10 cellular contexts compared by ENCODE assay signal in the genomic region with DNA sequence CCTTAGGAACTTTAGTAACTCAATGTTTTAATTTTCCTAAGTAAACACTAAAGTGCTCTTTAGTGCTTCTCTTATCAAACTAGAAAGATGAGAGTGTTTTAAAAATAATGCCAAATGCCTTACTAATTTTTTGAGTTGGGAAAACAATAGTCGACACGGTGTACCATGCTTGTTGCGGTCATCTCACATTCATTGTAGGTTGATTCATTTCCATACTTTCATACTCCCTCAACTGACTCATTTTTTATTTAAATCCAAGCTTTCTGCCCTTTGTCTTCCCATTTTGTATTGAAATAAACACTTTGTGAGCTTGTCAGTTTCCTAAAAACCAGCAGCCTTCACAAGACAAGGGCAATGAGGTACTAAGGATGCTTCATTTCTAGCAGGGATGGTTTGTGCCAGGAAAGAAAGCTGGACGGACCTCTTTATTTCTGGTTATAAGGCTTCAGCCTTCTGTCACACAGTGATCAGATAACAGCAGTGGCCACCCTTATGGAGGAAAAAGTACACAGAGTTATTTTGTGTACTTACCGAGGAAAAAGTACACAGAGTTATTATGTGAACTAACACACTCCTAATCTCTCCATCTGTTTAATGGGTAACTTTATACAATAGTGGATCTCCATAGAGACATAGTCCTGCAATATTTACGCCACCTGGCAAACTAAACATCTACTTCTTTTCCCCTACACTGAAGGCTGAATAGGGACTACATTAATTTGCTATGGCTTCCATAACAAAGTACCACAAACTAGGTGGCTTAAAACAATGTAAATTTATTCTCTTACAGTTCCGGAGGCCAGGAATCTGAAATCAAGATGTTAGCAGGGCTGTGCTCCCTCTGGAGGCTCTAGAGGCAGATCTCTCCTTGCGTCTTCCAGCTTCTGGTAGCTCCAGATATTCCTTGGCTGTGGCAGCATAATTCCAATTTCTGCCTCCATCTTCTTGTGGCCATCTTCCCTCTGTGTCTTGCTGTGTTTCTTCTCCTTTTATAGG. TPM values are rescaled to one million over a fixed set of nuclear protein-coding genes. Genes with fewer than 3 reads are reported as not detected.
A peak's percentile ranks its signal among the peaks of the same experiment; 100 is the strongest.
DNase-seq lines count a peak whose midpoint lies in the region; ATAC-seq, FAIRE-seq and TF ChIP-seq lines count a peak whose summit lies in the region.
"Had no signal": no experiment of that assay in that cellular context is flagged by ENCODE, and none has a peak within 500 bp of the region (broad histone marks: within the 10 kb centered on the region; RNA-seq: fewer than 3 reads in every experiment).

No MANE protein-coding gene starts in this region.

- H3K9ac ChIP-seq in H1 (replicated peaks in 1 of 4; ENCODE audit: extremely low read depth in 1 of 4, low read depth in 3 of 4, low read length in 3 of 4) = no peak overlapping the region

- no peak overlapping the region for H2BK120ac ChIP-seq in H1 (replicated peaks; ENCODE audit: low read depth, low read length)

- H3K56ac ChIP-seq in H1 (replicated peaks; ENCODE audit: insufficient read length, low read depth, low read length) = no peak overlapping the region

- H3K9me3 ChIP-seq in H1 (ENCODE audit: insufficient read depth in 2 of 2, low read depth in 1 of 2, low read length in 1 of 2) = no peaks in the 10 kb centered on the region
- H3K9me3 ChIP-seq: vagina had no signal

- H3K36me3 Mint-ChIP-seq in osteocyte (ENCODE audit: unreplicated experiment) = peaks cover 30% of the 10 kb centered on the region

- H3K36me3 ChIP-seq in H1 (ENCODE audit: control insufficient read depth in 2 of 4, insufficient read depth in 4 of 4, low read length in 3 of 4) = no peaks in the 10 kb centered on the region
- H3K36me3 ChIP-seq: vagina had no signal

- no peaks in the 10 kb centered on the region for H3K27me3 ChIP-seq in H1 (replicated peaks in 1 of 4; ENCODE audit: control insufficient read depth in 3 of 4, extremely low read depth in 1 of 4, insufficient read depth in 3 of 4, low read length in 3 of 4)
- H3K27me3 ChIP-seq: vagina had no signal

- H3K27me3 Mint-ChIP-seq in osteocyte (ENCODE audit: unreplicated experiment) = no peaks in the 10 kb centered on the region

- no peak overlapping the region for H2AFZ ChIP-seq in H1 (ENCODE audit: low read length)

- H3K79me2 ChIP-seq in H1 (ENCODE audit: control insufficient read depth in 1 of 2, insufficient read depth in 2 of 2, low read length in 2 of 2) = no peaks in the 10 kb centered on the region

- no peaks in the 10 kb centered on the region for H4K20me1 ChIP-seq in H1 (replicated peaks in 1 of 2; ENCODE audit: control insufficient read depth in 1 of 2, insufficient read depth in 2 of 2, low read length in 2 of 2)

- DNase-seq in EH (ENCODE audit: low read depth) = peak; percentile 91
- peak; percentile 44 for DNase-seq in NCI-H526 treated with DMSO at 0.1 percent for 48 hours (lab: John Stamatoyannopoulos, UW)
- no peak for DNase-seq in H1 (ENCODE audit: low read depth in 1 of 2, low spot score in 2 of 2)
- no peak for DNase-seq in osteocyte (ENCODE audit: extremely low spot score, unreplicated experiment)
- no peak for DNase-seq in GDM1 (lab: John Stamatoyannopoulos, UW)
- no peak for DNase-seq in putamen (ENCODE audit: low spot score)

- H3K27ac Mint-ChIP-seq in osteocyte (ENCODE audit: unreplicated experiment) = peak overlapping the region; percentile 71

- TF ChIP-seq CTCF in H1 (IDR thresholded peaks at IDR 0.05; ENCODE audit: control extremely low read depth in 1 of 3, insufficient read depth in 1 of 3, low read depth in 1 of 3, low read length in 3 of 3) (peak in 2 of 3 experiments; percentile 8 to 24; a peak in 3 of 4 replicates), osteocyte (IDR thresholded peaks at IDR 0.05) (peak; percentile 50)

- no peak for TF ChIP-seq POLR2A in H1 (IDR thresholded peaks at IDR 0.05; ENCODE audit: control extremely low read depth in 1 of 2, low read depth in 2 of 2, low read length in 2 of 2)

- H2BK5ac ChIP-seq in H1 (ENCODE audit: low read depth, low read length) = no peak overlapping the region

- H3K4me1 ChIP-seq in H1 (replicated peaks in 1 of 4; ENCODE audit: control insufficient read depth in 3 of 4, insufficient read depth in 4 of 4, low read length in 3 of 4) = peaks cover 0 to 3% (median 0%) of the 10 kb centered on the region in 4 experiments; a peak in 2 of 7 replicates
- H3K4me1 ChIP-seq: vagina had no signal

- FAIRE-seq in H1 (lab: Jason Lieb, UNC) = no peak

- WGBS in H1 (ENCODE audit: extremely low coverage in 1 of 2, insufficient coverage in 1 of 2, insufficient read length in 1 of 2, insufficient replicate concordance in 2 of 2, low coverage in 1 of 2, low lambda C conversion rate in 2 of 2, missing lambda C conversion rate in 1 of 2), 2 experiments = 83% methylated on average over 8 of the region's 8 CpGs; no CpG with 5 or more reads in 1 of the 2 experiments

- no peaks in the 10 kb centered on the region for H3K23me2 ChIP-seq in H1 (ENCODE audit: low read depth, low read length)

- no peak overlapping the region for H4K5ac ChIP-seq in H1 (ENCODE audit: insufficient read length, low read depth, low read length)

- H3K23ac ChIP-seq in H1 (ENCODE audit: insufficient read length) = no peak overlapping the region

- no peak overlapping the region for H3K4ac ChIP-seq in H1 (replicated peaks; ENCODE audit: insufficient read length, low read depth, low read length)

- no peak overlapping the region for H3K27ac ChIP-seq in H1 (ENCODE audit: low read depth, low read length)
- H3K27ac ChIP-seq: vagina had no signal

- no peak overlapping the region for H2BK12ac ChIP-seq in H1 (ENCODE audit: low read depth, low read length)

- no peak overlapping the region for H3K4me2 ChIP-seq in H1 (ENCODE audit: insufficient read depth in 1 of 2, low read depth in 2 of 2, low read length in 2 of 2)

- POLR2A ChIA-PET in H1 (lab: Charles Lee; ENCODE audit: partially characterized antibody) = no interaction called here

- no peak overlapping the region for H4K91ac ChIP-seq in H1 (replicated peaks; ENCODE audit: insufficient read length, low read length)

- no peak overlapping the region for H2BK20ac ChIP-seq in H1 (ENCODE audit: low read length)

- ATAC-seq in GM21576 (IDR thresholded peaks at IDR 0.05; ENCODE audit: unreplicated experiment) = no peak
- ATAC-seq in GM18907 (IDR thresholded peaks at IDR 0.05; ENCODE audit: unreplicated experiment) = no peak

- H3K4me3 Mint-ChIP-seq in osteocyte (ENCODE audit: unreplicated experiment) = no peak overlapping the region

- H4K8ac ChIP-seq in H1 (ENCODE audit: extremely low read depth, insufficient read depth, low read length) = no peak overlapping the region

- H3K4me1 Mint-ChIP-seq in osteocyte (ENCODE audit: unreplicated experiment) = peaks cover 25% of the 10 kb centered on the region

- CTCF ChIA-PET in H1 (lab: Charles Lee; ENCODE audit: partially characterized antibody) = interaction anchor here (1.0 to 1.9 kb wide), 12 partner anchors 11 to 448 kb away, joined by 3 to 14 read pairs (median 4); a partner anchor contains a TSS

- no peak overlapping the region for H2BK15ac ChIP-seq in H1 (ENCODE audit: low read length)

- H3K18ac ChIP-seq in H1 (ENCODE audit: extremely low read depth, low read length) = no peak overlapping the region

- TF ChIP-seq RAD21 in H1 (IDR thresholded peaks at IDR 0.05 in 1 of 2, conservative IDR thresholded peaks at IDR 0.05 in 1 of 2; ENCODE audit: low read depth in 2 of 2, low read length in 2 of 2) = peak; percentile 8 to 34; a peak in 3 of 4 replicates

- no peak overlapping the region for H3K14ac ChIP-seq in H1 (ENCODE audit: insufficient read length)

- H3K4me3 ChIP-seq in H1 (ENCODE audit: extremely low read depth in 1 of 4, insufficient read depth in 2 of 4, low read depth in 3 of 4, low read length in 4 of 4) = no peak overlapping the region
- H3K4me3 ChIP-seq: vagina had no signal

- H3K79me1 ChIP-seq in H1 (ENCODE audit: low read depth, low read length) = no peaks in the 10 kb centered on the region

- no peak for TF ChIP-seq EP300 in H1 (IDR thresholded peaks at IDR 0.05; ENCODE audit: borderline replicate concordance in 1 of 2, low read depth in 2 of 2, low read length in 2 of 2)

- peaks cover 32% of the 10 kb centered on the region for H3K9me3 Mint-ChIP-seq in osteocyte (ENCODE audit: unreplicated experiment)

- no peak overlapping the region for H2AK5ac ChIP-seq in H1 (ENCODE audit: low read depth, low read length)

TF ChIP-seq in H1, 55 proteins besides CTCF, POLR2A, EP300 and RAD21 (continues in another document):
- no peak for TF ChIP-seq KDM5A (IDR thresholded peaks at IDR 0.05; ENCODE audit: low read length)
- TF ChIP-seq RXRA (IDR thresholded peaks at IDR 0.05; ENCODE audit: insufficient read depth, low read depth, low read length) = no peak
- TF ChIP-seq, protein P1, sequence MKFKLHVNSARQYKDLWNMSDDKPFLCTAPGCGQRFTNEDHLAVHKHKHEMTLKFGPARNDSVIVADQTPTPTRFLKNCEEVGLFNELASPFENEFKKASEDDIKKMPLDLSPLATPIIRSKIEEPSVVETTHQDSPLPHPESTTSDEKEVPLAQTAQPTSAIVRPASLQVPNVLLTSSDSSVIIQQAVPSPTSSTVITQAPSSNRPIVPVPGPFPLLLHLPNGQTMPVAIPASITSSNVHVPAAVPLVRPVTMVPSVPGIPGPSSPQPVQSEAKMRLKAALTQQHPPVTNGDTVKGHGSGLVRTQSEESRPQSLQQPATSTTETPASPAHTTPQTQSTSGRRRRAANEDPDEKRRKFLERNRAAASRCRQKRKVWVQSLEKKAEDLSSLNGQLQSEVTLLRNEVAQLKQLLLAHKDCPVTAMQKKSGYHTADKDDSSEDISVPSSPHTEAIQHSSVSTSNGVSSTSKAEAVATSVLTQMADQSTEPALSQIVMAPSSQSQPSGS (IDR thresholded peaks at IDR 0.05; ENCODE audit: low read length) = no peak
- no peak for TF ChIP-seq TBP (IDR thresholded peaks at IDR 0.05; ENCODE audit: low read depth, low read length)
- no peak for TF ChIP-seq TEAD4 (IDR thresholded peaks at IDR 0.05; ENCODE audit: low read depth, low read length)
- no peak for TF ChIP-seq CBX5 (IDR thresholded peaks at IDR 0.05; ENCODE audit: low read depth, low read length)
- no peak for TF ChIP-seq SP1 (IDR thresholded peaks at IDR 0.05; ENCODE audit: low read depth, low read length)
- TF ChIP-seq CTBP2 (IDR thresholded peaks at IDR 0.05; ENCODE audit: borderline replicate concordance, insufficient read depth, insufficient read length, low read length) = no peak
- TF ChIP-seq HDAC2 (IDR thresholded peaks at IDR 0.05; ENCODE audit: borderline replicate concordance in 1 of 2, low read depth in 2 of 2, low read length in 2 of 2) = no peak

RNA-seq across cellular contexts. Expression of a gene that starts 13.0 kb away (rescaled TPM):
- not detected in 2 replicates for total RNA-seq in H1 (2021; fragmentation: NEBNext Ultra II Directional; extraction: Animal tissue kit (Norgen Biotek cat#: 25700))
- polyA plus RNA-seq in H1 (2011; rRNA removed) = not detected in 2 replicates
- polyA plus RNA-seq in H1 (2011; cell fraction: cytosol; rRNA removed) = not detected
- polyA plus RNA-seq in H1 (2011; cell fraction: nucleus; rRNA removed) = not detected
- polyA plus RNA-seq in H1 (2012, experiment 1 of 2) = not detected in 4 replicates
- not detected for polyA plus RNA-seq in H1 (2012, experiment 2 of 2)
- not detected for polyA plus RNA-seq in H1 (2013, experiment 1 of 2)
- not detected for polyA plus RNA-seq in H1 (2013, experiment 2 of 2)
- not detected in 2 replicates for polyA minus RNA-seq in H1 (2011; rRNA and poly(A)+ RNA removed)
- not detected for polyA minus RNA-seq in H1 (2011; cell fraction: cytosol; rRNA and poly(A)+ RNA removed)
- polyA minus RNA-seq in H1 (2011; cell fraction: nucleus; rRNA and poly(A)+ RNA removed) = not detected
- 1.1 and 1.8 TPM in 2 replicates for total RNA-seq in osteocyte
- total RNA-seq: G401, vagina had no signal

Comparison
In these comparisons a context has a peak if more than half of its experiments do, and no peak if none do; other contexts are left out.
1. DNase-seq: peak in EH (single experiment) and NCI-H526 treated with DMSO at 0.1 percent for 48 hours (single experiment); none in H1 (0 of 2), osteocyte (single experiment), GDM1 (single experiment) and putamen (single experiment).